In genomic region chr1:108877324-108877812, GRCh38 we compare ENCODE assay signal across 8 cellular contexts. TPM values are rescaled to one million over a fixed set of nuclear protein-coding genes. Genes with fewer than 3 reads are reported as not detected.
DNase-seq lines count a peak whose midpoint lies in the region; ATAC-seq and TF ChIP-seq lines count a peak whose summit lies in the region.

No MANE protein-coding gene starts in this region.

- WGBS in HUES64, result under 1% methylated on average over 21 of the region's 22 CpGs

- H3K4me1 Mint-ChIP-seq in activated T-helper 2 cell treated with anti-CD3 and anti-CD28 coated beads, Interferon-gamma antibody, Interleukin-2, Interleukin-4, amounts not matched to agents 10 μg/mL and 5 μg/mL and 100 μg/mL, durations not matched to agents 14 hours and 24 hours and 36 hours (ENCODE audit: low read depth), result peaks cover 23% of the 10 kb centered on the region

- intact Hi-C loops in activated T-helper 2 cell treated with anti-CD3 and anti-CD28 coated beads, Interferon-gamma antibody, Interleukin-2, Interleukin-4, amounts not matched to agents 10 μg/mL and 5 μg/mL and 100 μg/mL, durations not matched to agents 14 hours and 24 hours and 36 hours (cut with micrococcal nuclease), result loop anchor here (5.0 to 10.0 kb wide), 2 partner anchors 183 to 240 kb away; partner anchors contain the start of gene PRPF38B

- peak overlapping the region; percentile 66 for H3K27ac Mint-ChIP-seq in activated T-helper 2 cell treated with anti-CD3 and anti-CD28 coated beads, Interferon-gamma antibody, Interleukin-2, Interleukin-4, amounts not matched to agents 10 μg/mL and 5 μg/mL and 100 μg/mL, durations not matched to agents 14 hours and 24 hours and 36 hours

- no peaks in the 10 kb centered on the region for H3K9me3 Mint-ChIP-seq in activated T-helper 2 cell treated with anti-CD3 and anti-CD28 coated beads, Interferon-gamma antibody, Interleukin-2, Interleukin-4, amounts not matched to agents 10 μg/mL and 5 μg/mL and 100 μg/mL, durations not matched to agents 14 hours and 24 hours and 36 hours

- TF ChIP-seq CTCF in retinal pigment epithelial cell (conservative IDR thresholded peaks at IDR 0.05; ENCODE audit: low read depth, low read length), result no peak

- H3K27me3 ChIP-seq in HUES64 (ENCODE audit: insufficient read depth, low read length), result peaks cover 12% of the 10 kb centered on the region

- H3K4me1 ChIP-seq in HUES64 (ENCODE audit: insufficient read depth, low read length), result peaks cover 8% of the 10 kb centered on the region

- peak overlapping the region; percentile 50 for H3K9ac ChIP-seq in HUES64 (ENCODE audit: low read depth, low read length)

- H3K4me3 ChIP-seq in HUES64 (ENCODE audit: low read length) (peak overlapping the region; percentile 78), retinal pigment epithelial cell (ENCODE audit: low read length) (peak overlapping the region; percentile 92)

- H3K36me3 ChIP-seq in HUES64 (ENCODE audit: insufficient read depth, low read length), result no peaks in the 10 kb centered on the region

- H3K36me3 Mint-ChIP-seq in activated T-helper 2 cell treated with anti-CD3 and anti-CD28 coated beads, Interferon-gamma antibody, Interleukin-2, Interleukin-4, amounts not matched to agents 10 μg/mL and 5 μg/mL and 100 μg/mL, durations not matched to agents 14 hours and 24 hours and 36 hours (ENCODE audit: low read depth), result peaks cover 6% of the 10 kb centered on the region

- H3K27ac ChIP-seq in HUES64 (ENCODE audit: low read depth, low read length), result no peak overlapping the region

- peak overlapping the region; percentile 89 for H3K4me3 Mint-ChIP-seq in activated T-helper 2 cell treated with anti-CD3 and anti-CD28 coated beads, Interferon-gamma antibody, Interleukin-2, Interleukin-4, amounts not matched to agents 10 μg/mL and 5 μg/mL and 100 μg/mL, durations not matched to agents 14 hours and 24 hours and 36 hours (ENCODE audit: low read depth)

- ATAC-seq in HG03354 (IDR thresholded peaks at IDR 0.05; ENCODE audit: poor library complexity, severe bottlenecking, unreplicated experiment), result no peak

- DNase-seq in ELR (ENCODE audit: low read depth) (peak; percentile 61), hepatic stellate cell (ENCODE audit: low spot score) (peak; percentile 43), retinal pigment epithelial cell (ENCODE audit: low read depth) (no peak), NCI-H1694 treated with DMSO at 0.1 percent for 48 hours (lab: John Stamatoyannopoulos, UW) (no peak)
- DNase-seq in activated T-helper 2 cell treated with anti-CD3 and anti-CD28 coated beads, Interferon-gamma antibody, Interleukin-2, Interleukin-4, amounts not matched to agents 10 μg/mL and 5 μg/mL and 100 μg/mL, durations not matched to agents 14 hours and 24 hours and 36 hours (ENCODE audit: low spot score), result no peak
- DNase-seq in stimulated activated CD4-positive, alpha-beta T cell treated with anti-CD3 and anti-CD28 coated beads, Interleukin-1b, Interleukin-23, amount 100 ng/mL, for 48 hours, result no peak

- no peaks in the 10 kb centered on the region for H3K9me3 ChIP-seq in HUES64 (ENCODE audit: insufficient read depth, low read depth, low read length)

- peaks cover 10% of the 10 kb centered on the region for H3K27me3 Mint-ChIP-seq in activated T-helper 2 cell treated with anti-CD3 and anti-CD28 coated beads, Interferon-gamma antibody, Interleukin-2, Interleukin-4, amounts not matched to agents 10 μg/mL and 5 μg/mL and 100 μg/mL, durations not matched to agents 14 hours and 24 hours and 36 hours (ENCODE audit: low read depth)

RNA-seq across cellular contexts. Expression of gene GPSM2, which starts 0.6 kb away (rescaled TPM):
- polyA plus RNA-seq in HUES64 (2013, experiment 1 of 2), result 9.0 TPM
- 15.9 TPM for polyA plus RNA-seq in HUES64 (2013, experiment 2 of 2)
- total RNA-seq in activated T-helper 2 cell treated with anti-CD3 and anti-CD28 coated beads, Interferon-gamma antibody, Interleukin-2, Interleukin-4, amounts not matched to agents 10 μg/mL and 5 μg/mL and 100 μg/mL, durations not matched to agents 14 hours and 24 hours and 36 hours, result 14.2 and 15.4 TPM in 2 replicates

RNA-seq across cellular contexts. Expression of gene AKNAD1, which starts 20.5 kb away (rescaled TPM):
- polyA plus RNA-seq in HUES64 (2013, experiment 1 of 2), result not detected
- polyA plus RNA-seq in HUES64 (2013, experiment 2 of 2), result not detected
- not detected in 2 replicates for total RNA-seq in activated T-helper 2 cell treated with anti-CD3 and anti-CD28 coated beads, Interferon-gamma antibody, Interleukin-2, Interleukin-4, amounts not matched to agents 10 μg/mL and 5 μg/mL and 100 μg/mL, durations not matched to agents 14 hours and 24 hours and 36 hours

Comparison
In these comparisons a context has a peak if more than half of its experiments do, and no peak if none do; other contexts are left out.
1. DNase-seq: peak in ELR (single experiment) and hepatic stellate cell (single experiment); none in activated T-helper 2 cell treated with anti-CD3 and anti-CD28 coated beads, Interferon-gamma antibody, Interleukin-2, Interleukin-4, amounts not matched to agents 10 μg/mL and 5 μg/mL and 100 μg/mL, durations not matched to agents 14 hours and 24 hours and 36 hours (single experiment), retinal pigment epithelial cell (single experiment), stimulated activated CD4-positive, alpha-beta T cell treated with anti-CD3 and anti-CD28 coated beads, Interleukin-1b, Interleukin-23, amount 100 ng/mL, for 48 hours (single experiment) and NCI-H1694 treated with DMSO at 0.1 percent for 48 hours (single experiment).